ENCODE assay signal across 24 cellular contexts in genomic region chr1:209511169-209511568, GRCh38.
"Had no signal": no experiment of that assay in that cellular context is flagged by ENCODE, and none has a peak within 500 bp of the region (broad histone marks: within the 10 kb centered on the region; RNA-seq: fewer than 3 reads in every experiment).

No MANE protein-coding gene starts in this region.

- H3K36me3 ChIP-seq: esophagus squamous epithelium, left lung, prostate gland, right atrium auricular region, stomach, thyroid gland had no signal

- H3K4me1 ChIP-seq: esophagus squamous epithelium, left lung, prostate gland, right atrium auricular region, stomach, thyroid gland had no signal

- FAIRE-seq: endothelial cell of umbilical vein, kidney had no signal

- H3K9me3 ChIP-seq: esophagus squamous epithelium, left lung, prostate gland, right atrium auricular region, thyroid gland had no signal

- H3K27ac ChIP-seq: coronary artery, esophagus squamous epithelium, left lung, prostate gland, right atrium auricular region, stomach, thyroid gland had no signal

- DNase-seq: dermis blood vessel endothelial cell; effector memory CD4-positive, alpha-beta T cell; esophagus squamous epithelium; foreskin melanocyte; kidney; left cardiac atrium; left lung; naive thymus-derived CD8-positive, alpha-beta T cell; nephron progenitor cell; nucleus accumbens; stimulated activated CD4-positive, alpha-beta T cell treated with anti-CD3 and anti-CD28 coated beads, Interleukin-12 subunit alpha, Interleukin-12 subunit beta, amount 100 ng/mL, for 4 hours; stimulated activated CD4-positive, alpha-beta T cell treated with anti-CD3 and anti-CD28 coated beads, Interleukin-1b, Interleukin-23, amount 100 ng/mL, for 48 hours; stimulated activated CD4-positive, alpha-beta T cell treated with anti-CD3 and anti-CD28 coated beads, Interleukin-4, amount 100 ng/mL, for 1 hour; stimulated activated CD8-positive, alpha-beta memory T cell treated with anti-CD3 and anti-CD28 coated beads, Interleukin-4, amount 100 ng/mL, for 48 hours; stimulated activated naive CD4-positive, alpha-beta T cell treated with Interleukin-2 at 50 U/mL for 16 hours; stomach; thyroid gland; trophoblast cell had no signal

- H3K4me2 ChIP-seq: smooth muscle cell had no signal

- H3K4me3 ChIP-seq: coronary artery, esophagus squamous epithelium, left lung, prostate gland, right atrium auricular region, smooth muscle cell, stomach, thyroid gland had no signal

- ATAC-seq: left cardiac atrium; left lung; naive thymus-derived CD8-positive, alpha-beta T cell; sciatic nerve had no signal

- H3K27me3 ChIP-seq: esophagus squamous epithelium, left lung, right atrium auricular region, stomach, thyroid gland had no signal
